9 cellular contexts compared by ENCODE assay signal in genomic region chr17:3794890-3795757, GRCh38. TPM values are rescaled to one million over a fixed set of nuclear protein-coding genes. Genes with fewer than 3 reads are reported as not detected.
A peak's percentile ranks its signal among the peaks of the same experiment; 100 is the strongest.
DNase-seq lines count a peak whose midpoint lies in the region; ATAC-seq, FAIRE-seq and TF ChIP-seq lines count a peak whose summit lies in the region.
"Had no signal": no experiment of that assay in that cellular context is flagged by ENCODE, and none has a peak within 500 bp of the region (broad histone marks: within the 10 kb centered on the region; RNA-seq: fewer than 3 reads in every experiment).

No MANE protein-coding gene starts in this region.

- no peaks in the 10 kb centered on the region for H3K27me3 ChIP-seq in kidney epithelial cell (ENCODE audit: control insufficient read depth, insufficient read depth, low read length)

- no peak overlapping the region for H3K4me3 ChIP-seq in kidney epithelial cell (ENCODE audit: low read depth, low read length)

- H3K27ac Mint-ChIP-seq in activated naive CD4-positive, alpha-beta T cell treated with anti-CD3 and anti-CD28 coated beads, Interleukin-2, amount 10 ng/mL, durations not matched to agents 7 days and 5 days = no peak overlapping the region
- H3K27ac Mint-ChIP-seq in activated T-cell treated with anti-CD3 and anti-CD28 coated beads, Interleukin-2, amount 50 U/mL, for 24 hours = peak overlapping the region; percentile 81

- ATAC-seq in stimulated activated naive CD8-positive, alpha-beta T cell treated with anti-CD3 and anti-CD28 coated beads, Interleukin-15, Interleukin-2, amounts not matched to agents 100 U/mL and 50 U/mL, for 24 hours = peak; percentile 78

- H3K4me3 Mint-ChIP-seq in activated naive CD4-positive, alpha-beta T cell treated with anti-CD3 and anti-CD28 coated beads, Interleukin-2, amount 10 ng/mL, durations not matched to agents 7 days and 5 days = no peak overlapping the region
- peak overlapping the region; percentile 55 for H3K4me3 Mint-ChIP-seq in activated T-cell treated with anti-CD3 and anti-CD28 coated beads, Interleukin-2, amount 50 U/mL, for 24 hours

- peak; percentile 27 for DNase-seq in activated naive CD4-positive, alpha-beta T cell treated with anti-CD3 and anti-CD28 coated beads, Interleukin-2, amount 10 ng/mL, durations not matched to agents 7 days and 5 days
- DNase-seq in activated naive CD4-positive, alpha-beta T cell treated with anti-CD3 and anti-CD28 coated beads, Interleukin-2, amount 50 U/mL, for 16 hours = no peak
- peak; percentile 69 for DNase-seq in activated T-cell treated with anti-CD3 and anti-CD28 coated beads, Interleukin-2, amount 50 U/mL, for 24 hours
- DNase-seq in kidney epithelial cell (ENCODE audit: low read depth) (peak; percentile 74), HTR-8/SVneo (ENCODE audit: insufficient read length, low spot score) (no peak), GM19240 (ENCODE audit: insufficient read length, low spot score) (no peak), COR-L47 (lab: John Stamatoyannopoulos, UW) (no peak)
- peak; percentile 72 for DNase-seq in stimulated activated naive CD8-positive, alpha-beta T cell treated with anti-CD3 and anti-CD28 coated beads, Interleukin-15, Interleukin-2, amounts not matched to agents 100 U/mL and 50 U/mL, for 24 hours

- peaks cover 4% of the 10 kb centered on the region for H3K27me3 Mint-ChIP-seq in activated naive CD4-positive, alpha-beta T cell treated with anti-CD3 and anti-CD28 coated beads, Interleukin-2, amount 10 ng/mL, durations not matched to agents 7 days and 5 days
- H3K27me3 Mint-ChIP-seq in activated T-cell treated with anti-CD3 and anti-CD28 coated beads, Interleukin-2, amount 50 U/mL, for 24 hours = no peaks in the 10 kb centered on the region

- no peaks in the 10 kb centered on the region for H3K9me3 Mint-ChIP-seq in activated naive CD4-positive, alpha-beta T cell treated with anti-CD3 and anti-CD28 coated beads, Interleukin-2, amount 10 ng/mL, durations not matched to agents 7 days and 5 days
- H3K9me3 Mint-ChIP-seq in activated T-cell treated with anti-CD3 and anti-CD28 coated beads, Interleukin-2, amount 50 U/mL, for 24 hours = peaks cover 2% of the 10 kb centered on the region

- TF ChIP-seq CTCF in kidney epithelial cell (IDR thresholded peaks at IDR 0.05; ENCODE audit: insufficient read depth, low read length, poor library complexity, severe bottlenecking) = no peak

- CTCF ChIA-PET in activated naive CD4-positive, alpha-beta T cell treated with anti-CD3 and anti-CD28 coated beads, Interleukin-2, amount 10 ng/mL, durations not matched to agents 7 days and 5 days (lab: Charles Lee) = interaction anchor here (3.5 kb wide), 1 partner anchor 57 kb away, joined by 23 read pairs; no protein-coding TSS in a partner anchor

- peaks cover 35% of the 10 kb centered on the region for H3K4me1 Mint-ChIP-seq in activated naive CD4-positive, alpha-beta T cell treated with anti-CD3 and anti-CD28 coated beads, Interleukin-2, amount 10 ng/mL, durations not matched to agents 7 days and 5 days
- peaks cover 68% of the 10 kb centered on the region for H3K4me1 Mint-ChIP-seq in activated T-cell treated with anti-CD3 and anti-CD28 coated beads, Interleukin-2, amount 50 U/mL, for 24 hours (ENCODE audit: low read depth)

- FAIRE-seq in HTR-8/SVneo (lab: Jason Lieb, UNC) = no peak
- FAIRE-seq: TTC549 had no signal

- H3K36me3 Mint-ChIP-seq in activated naive CD4-positive, alpha-beta T cell treated with anti-CD3 and anti-CD28 coated beads, Interleukin-2, amount 10 ng/mL, durations not matched to agents 7 days and 5 days = no peaks in the 10 kb centered on the region
- H3K36me3 Mint-ChIP-seq in activated T-cell treated with anti-CD3 and anti-CD28 coated beads, Interleukin-2, amount 50 U/mL, for 24 hours (ENCODE audit: low read depth) = no peaks in the 10 kb centered on the region

- H3K36me3 ChIP-seq in kidney epithelial cell (ENCODE audit: control insufficient read depth, insufficient read depth, low read length) = no peaks in the 10 kb centered on the region

RNA-seq across cellular contexts. Expression of gene ITGAE, which starts 5.9 kb away (rescaled TPM):
- 24.7 and 29.7 TPM in 2 replicates for total RNA-seq in kidney epithelial cell

RNA-seq across cellular contexts. Expression of gene NCBP3, which starts 50.9 kb away (rescaled TPM):
- 26.1 and 29.1 TPM in 2 replicates for total RNA-seq in kidney epithelial cell

Comparison
In these comparisons a context has a peak if more than half of its experiments do, and no peak if none do; other contexts are left out.
1. DNase-seq: peak in activated naive CD4-positive, alpha-beta T cell treated with anti-CD3 and anti-CD28 coated beads, Interleukin-2, amount 10 ng/mL, durations not matched to agents 7 days and 5 days (single experiment), activated T-cell treated with anti-CD3 and anti-CD28 coated beads, Interleukin-2, amount 50 U/mL, for 24 hours (single experiment), kidney epithelial cell (single experiment) and stimulated activated naive CD8-positive, alpha-beta T cell treated with anti-CD3 and anti-CD28 coated beads, Interleukin-15, Interleukin-2, amounts not matched to agents 100 U/mL and 50 U/mL, for 24 hours (single experiment); none in activated naive CD4-positive, alpha-beta T cell treated with anti-CD3 and anti-CD28 coated beads, Interleukin-2, amount 50 U/mL, for 16 hours (single experiment), HTR-8/SVneo (single experiment), GM19240 (single experiment) and COR-L47 (single experiment).